ENCODE assay signal across 17 cellular contexts in genomic region chr7:76073335-76073990, GRCh38. TPM values are rescaled to one million over a fixed set of nuclear protein-coding genes. Genes with fewer than 3 reads are reported as not detected.
DNase-seq lines count a peak whose midpoint lies in the region; ATAC-seq and TF ChIP-seq lines count a peak whose summit lies in the region.
"Had no signal": no experiment of that assay in that cellular context is flagged by ENCODE, and none has a peak within 500 bp of the region (broad histone marks: within the 10 kb centered on the region; RNA-seq: fewer than 3 reads in every experiment).

No MANE protein-coding gene starts in this region.

- H3K4me1 Mint-ChIP-seq in GM23338 = peaks cover 8% of the 10 kb centered on the region
- H3K4me1 Mint-ChIP-seq in neural progenitor cell = peaks cover 8% of the 10 kb centered on the region

- no peak overlapping the region; the same call in 1 of the 2 replicates for H3K27ac Mint-ChIP-seq in GM23338
- H3K27ac Mint-ChIP-seq in neural progenitor cell = no peak overlapping the region
- H3K27ac Mint-ChIP-seq: CD4-positive, CD25-positive, alpha-beta regulatory T cell had no signal

- peak overlapping the region; percentile 74 for H2AFZ ChIP-seq in GM23338
- H2AFZ ChIP-seq in neural progenitor cell (replicated peaks) = peak overlapping the region; percentile 34

- H3K4me3 ChIP-seq in GM23338 = no peak overlapping the region
- no peak overlapping the region for H3K4me3 ChIP-seq in WERI-Rb-1 (ENCODE audit: low read depth, low read length)
- no peak overlapping the region for H3K4me3 ChIP-seq in neural progenitor cell

- H3K36me3 Mint-ChIP-seq in GM23338 (ENCODE audit: low read depth) (no peaks in the 10 kb centered on the region; the same call in 2 of the 3 replicates), neural progenitor cell (no peaks in the 10 kb centered on the region)
- H3K36me3 Mint-ChIP-seq: CD4-positive, CD25-positive, alpha-beta regulatory T cell had no signal

- no peaks in the 10 kb centered on the region for H3K27me3 ChIP-seq in GM23338 (ENCODE audit: insufficient read depth)
- H3K27me3 ChIP-seq in WERI-Rb-1 (ENCODE audit: insufficient read depth, low read depth, severe bottlenecking) = no peaks in the 10 kb centered on the region
- H3K27me3 ChIP-seq in neural progenitor cell = no peaks in the 10 kb centered on the region

- H3K4me2 ChIP-seq in GM23338 (no peak overlapping the region), neural progenitor cell (no peak overlapping the region)

- H3F3A ChIP-seq in GM23338 (replicated peaks; ENCODE audit: low read depth) (no peaks in the 10 kb centered on the region), neural progenitor cell (ENCODE audit: low read depth) (no peaks in the 10 kb centered on the region)

- H4K20me1 ChIP-seq in GM23338 (replicated peaks; ENCODE audit: insufficient read depth) (no peaks in the 10 kb centered on the region), neural progenitor cell (ENCODE audit: low read depth) (no peaks in the 10 kb centered on the region)

- H3K9ac ChIP-seq in neural progenitor cell = no peak overlapping the region

- H3K79me2 ChIP-seq in GM23338 (replicated peaks; ENCODE audit: insufficient read depth) (no peaks in the 10 kb centered on the region), neural progenitor cell (ENCODE audit: low read depth) (no peaks in the 10 kb centered on the region)

- H3K27ac ChIP-seq in GM23338 (ENCODE audit: low read depth) (no peak overlapping the region), WERI-Rb-1 (no peak overlapping the region), neural progenitor cell (no peak overlapping the region)

- H3K4me1 ChIP-seq in GM23338 (ENCODE audit: insufficient read depth) (no peaks in the 10 kb centered on the region), neural progenitor cell (peaks cover 7% of the 10 kb centered on the region)

- no peak overlapping the region for H3K4me3 Mint-ChIP-seq in GM23338
- no peak overlapping the region for H3K4me3 Mint-ChIP-seq in neural progenitor cell
- H3K4me3 Mint-ChIP-seq: CD4-positive, CD25-positive, alpha-beta regulatory T cell had no signal

- peak; percentile 33 to 63; a peak in 3 of 4 replicates for TF ChIP-seq CTCF in GM23338 (conservative IDR thresholded peaks at IDR 0.05; ENCODE audit: low read depth in 2 of 2)
- TF ChIP-seq CTCF in WERI-Rb-1 (IDR thresholded peaks at IDR 0.05; ENCODE audit: low read depth, low read length) = 0 out of 2 replicates have a peak, but pooled peaks have one; percentile 17
- peak; percentile 33 for TF ChIP-seq CTCF in neural progenitor cell (IDR thresholded peaks at IDR 0.05)

- peaks cover 3% of the 10 kb centered on the region for H3K27me3 Mint-ChIP-seq in GM23338 (ENCODE audit: insufficient read depth, low read depth, poor library complexity)
- peaks cover 4% of the 10 kb centered on the region for H3K27me3 Mint-ChIP-seq in neural progenitor cell (ENCODE audit: insufficient read depth, low read depth)

- no peaks in the 10 kb centered on the region for H3K9me2 ChIP-seq in GM23338 (ENCODE audit: insufficient read depth)

- H3K9me3 Mint-ChIP-seq in GM23338 (no peaks in the 10 kb centered on the region; the same call in 2 of the 3 replicates), neural progenitor cell (no peaks in the 10 kb centered on the region)

- ATAC-seq in GM23338 (peak; percentile 80), left ventricle myocardium superior (no peak)
- ATAC-seq: Panc1 had no signal

- intact Hi-C loops in left ventricle myocardium superior (cut with micrococcal nuclease) = no loop called here

- H3K9me3 ChIP-seq in WERI-Rb-1 (ENCODE audit: severe bottlenecking) = no peaks in the 10 kb centered on the region
- H3K9me3 ChIP-seq in neural progenitor cell (ENCODE audit: low read depth) = no peaks in the 10 kb centered on the region

- H3K36me3 ChIP-seq in GM23338 (ENCODE audit: insufficient read depth) (no peaks in the 10 kb centered on the region), WERI-Rb-1 (no peaks in the 10 kb centered on the region), neural progenitor cell (no peaks in the 10 kb centered on the region)

- DNase-seq in GM23338 (ENCODE audit: low spot score) (peak; percentile 82), WERI-Rb-1 (no peak), iPS DF 4.7 (ENCODE audit: extremely low read depth, low spot score) (peak; percentile 36), neural progenitor cell (ENCODE audit: low spot score) (peak; percentile 54), NCI-H1417 (lab: John Stamatoyannopoulos, UW) (no peak), left ventricle myocardium superior (no peak), DMS53 treated with DMSO at 0.1 percent for 48 hours (lab: John Stamatoyannopoulos, UW; ENCODE audit: unreplicated experiment) (no peak)
- DNase-seq: ACHN; CD4-positive, CD25-positive, alpha-beta regulatory T cell; DMS79 treated with DMSO at 0.1 percent for 48 hours; GDM1; MV-4-11; NCI-H2107; NCI-H345; NCI-H748 treated with DMSO at 0.1 percent for 48 hours; Right ventricle myocardium superior had no signal

TF ChIP-seq in GM23338, 12 proteins besides CTCF, POLR2A, EP300 and RAD21:
- TF ChIP-seq ETS1 (IDR thresholded peaks at IDR 0.05) (no peak), POLR2AphosphoS5 (IDR thresholded peaks at IDR 0.05; ENCODE audit: low read depth) (0 out of 2 replicates have a peak, but pooled peaks have one; percentile 29)

RNA-seq across cellular contexts. Expression of gene MDH2, which starts 25.6 kb away (rescaled TPM):
- total RNA-seq in GM23338 (2014; rRNA removed; shearing (Covaris generic)) = 126 and 150 TPM in 2 replicates
- polyA plus RNA-seq in GM23338 (2016; fragmentation: Nextera tagmentation; extraction: Ambion mirVana) = 163 and 180 TPM in 2 replicates
- total RNA-seq in neural progenitor cell (ENCODE audit: low replicate concordance) = 51.5 and 73.4 TPM in 2 replicates
- 680 TPM for total RNA-seq in left ventricle myocardium superior

RNA-seq across cellular contexts. Expression of gene STYXL1, which starts 25.7 kb away (rescaled TPM):
- total RNA-seq in GM23338 (2014; rRNA removed; shearing (Covaris generic)) = 28.0 and 47.5 TPM in 2 replicates
- 38.3 and 39.2 TPM in 2 replicates for polyA plus RNA-seq in GM23338 (2016; fragmentation: Nextera tagmentation; extraction: Ambion mirVana)
- total RNA-seq in neural progenitor cell (ENCODE audit: low replicate concordance) (56.1 and 60.4 TPM in 2 replicates), left ventricle myocardium superior (21.9 TPM)

Comparison
In these comparisons a context has a peak if more than half of its experiments do, and no peak if none do; other contexts are left out.
1. DNase-seq: peak in GM23338 (single experiment), iPS DF 4.7 (single experiment) and neural progenitor cell (single experiment); none in WERI-Rb-1 (single experiment), NCI-H1417 (0 of 3), left ventricle myocardium superior (single experiment) and DMS53 treated with DMSO at 0.1 percent for 48 hours (single experiment).
2. Peak in every context shown above with its lines, with median percentiles within 50 percentile points of each other: CTCF ChIP-seq.